In the genomic region with DNA sequence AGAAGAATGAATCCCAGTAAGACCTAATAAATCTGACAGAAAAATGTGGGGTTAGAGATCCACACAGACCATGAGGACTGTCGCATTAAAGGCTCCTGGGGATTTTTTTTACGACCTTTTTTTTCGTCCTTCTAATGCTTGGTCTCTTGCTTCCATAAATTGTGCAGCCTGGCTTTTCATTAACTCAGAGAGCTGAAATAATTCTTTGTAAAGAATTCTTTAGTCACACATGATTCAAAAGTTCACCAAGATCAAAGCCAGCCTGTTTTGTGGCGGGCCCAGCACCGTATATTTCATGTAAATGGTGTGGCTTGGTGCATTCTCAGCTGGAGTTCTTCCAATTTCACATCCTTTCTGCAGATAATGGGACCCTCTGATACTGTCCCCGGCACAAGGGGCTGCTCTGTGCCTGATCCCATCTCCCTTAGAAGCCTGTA, we compare ENCODE assay signal across 1 cellular context.
TF ChIP-seq lines count a peak whose summit lies in the region.

No MANE protein-coding gene starts in this region.

TF ChIP-seq in HepG2, 621 proteins besides CTCF, POLR2A, EP300 and RAD21 (continued from another document):
- TF ChIP-seq PRDM10 (CRISPR knock-in tag; IDR thresholded peaks at IDR 0.05; ENCODE audit: low read depth) (peak; percentile 25; the same call in 1 of the 2 replicates), ZNF747 (CRISPR knock-in tag; IDR thresholded peaks at IDR 0.05; ENCODE audit: borderline replicate concordance) (no peak), ZUFSP (CRISPR knock-in tag; IDR thresholded peaks at IDR 0.05; ENCODE audit: borderline replicate concordance) (no peak), FOSL2 (CRISPR knock-in tag; IDR thresholded peaks at IDR 0.05) (peak; percentile 28; the same call in 1 of the 2 replicates), NCOR1 (IDR thresholded peaks at IDR 0.05; ENCODE audit: borderline replicate concordance, low read length) (peak; percentile 58; the same call in 1 of the 2 replicates), ZNF770 (CRISPR knock-in tag; IDR thresholded peaks at IDR 0.05) (no peak)
- TF ChIP-seq, protein P1, sequence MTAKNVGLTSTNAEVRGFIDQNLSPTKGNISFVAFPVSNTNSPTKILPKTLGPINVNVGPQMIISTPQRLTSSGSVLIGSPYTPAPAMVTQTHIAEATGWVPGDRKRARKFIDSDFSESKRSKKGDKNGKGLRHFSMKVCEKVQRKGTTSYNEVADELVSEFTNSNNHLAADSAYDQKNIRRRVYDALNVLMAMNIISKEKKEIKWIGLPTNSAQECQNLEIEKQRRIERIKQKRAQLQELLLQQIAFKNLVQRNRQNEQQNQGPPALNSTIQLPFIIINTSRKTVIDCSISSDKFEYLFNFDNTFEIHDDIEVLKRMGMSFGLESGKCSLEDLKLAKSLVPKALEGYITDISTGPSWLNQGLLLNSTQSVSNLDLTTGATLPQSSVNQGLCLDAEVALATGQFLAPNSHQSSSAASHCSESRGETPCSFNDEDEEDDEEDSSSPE (CRISPR knock-in tag; IDR thresholded peaks at IDR 0.05): 0 out of 2 replicates have a peak, but pooled peaks have one; percentile 20
